ENCODE assay signal across 20 cellular contexts in the genomic region with DNA sequence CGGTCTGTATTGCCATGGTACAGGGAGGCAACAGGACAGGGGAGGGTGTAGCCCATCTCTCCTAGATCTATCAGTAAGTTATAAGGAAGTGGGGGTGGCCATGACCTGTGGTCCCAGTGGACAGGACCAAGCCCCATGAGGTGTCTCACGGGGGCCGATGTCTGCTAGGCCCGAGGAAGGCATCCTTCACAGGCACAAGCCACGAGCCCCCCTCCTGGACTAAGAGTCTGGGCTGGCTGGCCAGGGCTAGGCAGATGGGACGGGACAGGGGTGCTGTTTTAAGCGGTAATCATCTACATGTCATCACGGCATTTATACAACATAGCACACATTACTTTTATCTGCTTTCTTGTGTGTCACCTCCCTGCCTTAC. TPM values are rescaled to one million over a fixed set of nuclear protein-coding genes. Genes with fewer than 3 reads are reported as not detected.
DNase-seq lines count a peak whose midpoint lies in the region; ATAC-seq and TF ChIP-seq lines count a peak whose summit lies in the region.
"Had no signal": no experiment of that assay in that cellular context is flagged by ENCODE, and none has a peak within 500 bp of the region (broad histone marks: within the 10 kb centered on the region; RNA-seq: fewer than 3 reads in every experiment).

No MANE protein-coding gene starts in this region.

- no peak overlapping the region for H3K4me3 ChIP-seq in naive thymus-derived CD4-positive, alpha-beta T cell (ENCODE audit: low read length)

- no peak for TF ChIP-seq CTCF in VCaP (conservative IDR thresholded peaks at IDR 0.05)

- peaks cover 12 to 19% of the 10 kb centered on the region in 2 donors for H3K4me1 ChIP-seq in naive thymus-derived CD4-positive, alpha-beta T cell (ENCODE audit: control insufficient read depth in 2 of 2, insufficient read depth in 2 of 2, low read length in 2 of 2)

- H3K4me3 Mint-ChIP-seq in activated T-cell treated with anti-CD3 and anti-CD28 coated beads, Interleukin-2, amount 50 U/mL, for 24 hours, result no peak overlapping the region
- peak overlapping the region in 3 of 10 donors; percentile 26 to 48 (median 32) for H3K4me3 Mint-ChIP-seq in naive thymus-derived CD4-positive, alpha-beta T cell

- intact Hi-C loops in naive thymus-derived CD4-positive, alpha-beta T cell (cut with micrococcal nuclease), result no loop called here

- no peak for ATAC-seq in naive thymus-derived CD4-positive, alpha-beta T cell
- no peak for ATAC-seq in GM21367 (IDR thresholded peaks at IDR 0.05; ENCODE audit: unreplicated experiment)

- H3K4me1 Mint-ChIP-seq in activated T-cell treated with anti-CD3 and anti-CD28 coated beads, Interleukin-2, amount 50 U/mL, for 24 hours (ENCODE audit: low read depth), result peaks cover 29% of the 10 kb centered on the region
- H3K4me1 Mint-ChIP-seq in naive thymus-derived CD4-positive, alpha-beta T cell, result peaks cover 17 to 53% (median 22%) of the 10 kb centered on the region in 7 donors

- H3K27me3 ChIP-seq in naive thymus-derived CD4-positive, alpha-beta T cell (ENCODE audit: control insufficient read depth in 2 of 2, insufficient read depth in 2 of 2, low read length in 2 of 2), result no peaks in the 10 kb centered on the region

- H3K9me3 Mint-ChIP-seq in activated T-cell treated with anti-CD3 and anti-CD28 coated beads, Interleukin-2, amount 50 U/mL, for 24 hours, result no peaks in the 10 kb centered on the region
- no peaks in the 10 kb centered on the region for H3K9me3 Mint-ChIP-seq in naive thymus-derived CD4-positive, alpha-beta T cell

- H3K36me3 Mint-ChIP-seq in activated T-cell treated with anti-CD3 and anti-CD28 coated beads, Interleukin-2, amount 50 U/mL, for 24 hours (ENCODE audit: low read depth), result peaks cover 11% of the 10 kb centered on the region
- peaks cover 0 to 5% (median 3%) of the 10 kb centered on the region in 5 donors for H3K36me3 Mint-ChIP-seq in naive thymus-derived CD4-positive, alpha-beta T cell

- no peaks in the 10 kb centered on the region for H3K27me3 Mint-ChIP-seq in activated T-cell treated with anti-CD3 and anti-CD28 coated beads, Interleukin-2, amount 50 U/mL, for 24 hours
- H3K27me3 Mint-ChIP-seq in naive thymus-derived CD4-positive, alpha-beta T cell, result no peaks in the 10 kb centered on the region

- POLR2A ChIA-PET in naive thymus-derived CD4-positive, alpha-beta T cell (lab: Charles Lee), result interaction anchor here (1.6 to 15.7 kb wide), 2 partner anchors 25 to 45 kb away, joined by 4 to 292 read pairs; no protein-coding TSS in a partner anchor

- H3K9me3 ChIP-seq in naive thymus-derived CD4-positive, alpha-beta T cell (ENCODE audit: control insufficient read depth in 2 of 3, low read length in 3 of 3), result no peaks in the 10 kb centered on the region

- H3K36me3 ChIP-seq in naive thymus-derived CD4-positive, alpha-beta T cell (ENCODE audit: control insufficient read depth in 2 of 3, insufficient read depth in 3 of 3, low read length in 3 of 3), result peaks cover 0 to 5% (median 0%) of the 10 kb centered on the region in 3 experiments

- H3K27ac ChIP-seq in VCaP, result peak overlapping the region; percentile 95; the same call in 1 of the 2 replicates
- H3K27ac ChIP-seq in naive thymus-derived CD4-positive, alpha-beta T cell (ENCODE audit: low read depth, low read length), result no peak overlapping the region
- H3K27ac ChIP-seq: C4-2B had no signal

- peak; percentile 24 for DNase-seq in activated T-cell treated with anti-CD3 and anti-CD28 coated beads, Interleukin-2, amount 50 U/mL, for 24 hours
- no peak for DNase-seq in activated T-cell treated with anti-CD3 and anti-CD28 coated beads, Interleukin-2, amount 50 U/mL, for 1 hour
- DNase-seq in naive thymus-derived CD4-positive, alpha-beta T cell, result no peak
- DNase-seq in HUDEP-2 (lab: John Stamatoyannopoulos, UW; ENCODE audit: unreplicated experiment in 76 of 76) (no peak), GDM1 (lab: John Stamatoyannopoulos, UW) (no peak)
- DNase-seq: COR-L47; GOT3; Karpas-422; MM.1S; NCI-H1092 treated with DMSO at 0.1 percent for 48 hours; NCI-H1694 treated with DMSO at 0.1 percent for 48 hours; NCI-H2107; NCI-H2227 treated with DMSO at 0.1 percent for 48 hours; NK-92 treated with Interleukin-12 subunit alpha and Interleukin-12 subunit beta, amount 100 ng/mL, for 24 hours; SIG-M5 had no signal

- CTCF ChIA-PET in naive thymus-derived CD4-positive, alpha-beta T cell (lab: Charles Lee), result interaction anchor here (1.4 kb wide), 1 partner anchor 28 kb away, joined by 7 read pairs; no protein-coding TSS in a partner anchor

- peak overlapping the region; percentile 9 for H3K27ac Mint-ChIP-seq in activated T-cell treated with anti-CD3 and anti-CD28 coated beads, Interleukin-2, amount 50 U/mL, for 24 hours
- peak overlapping the region in 5 of 9 donors; percentile 9 to 84 (median 41) for H3K27ac Mint-ChIP-seq in naive thymus-derived CD4-positive, alpha-beta T cell

RNA-seq across cellular contexts. Expression of gene TBC1D2B, which starts 2.6 kb away (rescaled TPM):
- total RNA-seq in naive thymus-derived CD4-positive, alpha-beta T cell, result 100 to 1,000 TPM in 2 of 5 experiments, 10 to 100 TPM in 3; 69.7 to 119 (median 86.1) TPM
- polyA plus RNA-seq in naive thymus-derived CD4-positive, alpha-beta T cell, result 10 to 100 TPM in 1 of 2 donors, 1 to 10 TPM in 1; 7.4 to 14.5 TPM

RNA-seq across cellular contexts. Expression of gene SH2D7, which starts 12.3 kb away (rescaled TPM):
- not detected for total RNA-seq in naive thymus-derived CD4-positive, alpha-beta T cell
- not detected for polyA plus RNA-seq in naive thymus-derived CD4-positive, alpha-beta T cell
- total RNA-seq: OCI-LY7, RPMI7951 had no signal

RNA-seq across cellular contexts. Expression of gene CIB2, which starts 51.2 kb away (rescaled TPM):
- total RNA-seq in naive thymus-derived CD4-positive, alpha-beta T cell, result 1 to 10 TPM; 1.0 to 2.0 (median 1.7) TPM
- polyA plus RNA-seq in naive thymus-derived CD4-positive, alpha-beta T cell, result 1 to 10 TPM; 1.8 to 2.1 TPM
